ENCODE assay signal across 26 cellular contexts in the genomic region with DNA sequence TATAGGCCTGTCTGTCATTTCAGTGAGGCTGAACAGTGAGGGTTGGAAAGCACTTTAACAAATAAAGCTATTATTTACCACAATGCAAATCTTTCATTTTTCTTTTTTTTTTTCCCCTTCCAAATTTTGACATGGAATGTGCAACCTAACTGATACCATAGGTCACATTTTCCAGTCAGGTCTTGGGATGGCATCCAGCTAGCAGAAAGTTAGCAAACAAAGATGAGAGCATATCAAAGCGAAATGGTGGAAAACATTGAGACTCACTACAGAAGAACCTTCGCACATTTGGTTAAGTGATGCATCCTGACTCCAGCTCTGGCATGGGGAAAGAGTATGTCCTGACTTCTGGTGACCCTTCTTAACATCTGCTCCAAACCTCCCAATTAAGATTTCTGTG.
"Had no signal": no experiment of that assay in that cellular context is flagged by ENCODE, and none has a peak within 500 bp of the region (broad histone marks: within the 10 kb centered on the region; RNA-seq: fewer than 3 reads in every experiment).

No MANE protein-coding gene starts in this region.

- H3K4me1 Mint-ChIP-seq: activated B cell treated with CpG ODN at 0.5 μM for 24 hours; central memory CD8-positive, alpha-beta T cell had no signal

- H3K27ac ChIP-seq: brain microvascular endothelial cell, WERI-Rb-1 had no signal

- H3K36me3 ChIP-seq: brain microvascular endothelial cell, WERI-Rb-1 had no signal

- H3K4me3 Mint-ChIP-seq: activated B cell treated with CpG ODN at 0.5 μM for 24 hours; activated CD8-positive, alpha-beta T cell treated with anti-CD3 and anti-CD28 coated beads for 36 hours; activated naive CD8-positive, alpha-beta T cell; activated T-cell treated with anti-CD3 and anti-CD28 coated beads, Interleukin-2, amount 50 U/mL, for 4 hours; activated T-helper 17 cell treated with anti-CD3 and anti-CD28 coated beads, Interleukin-2, amount 50 U/mL, for 72 hours; central memory CD8-positive, alpha-beta T cell; T-helper 17 cell; T-helper 2 cell treated with Interferon-gamma antibody and Interleukin-4, amounts not matched to agents 5 μg/mL and 100 μg/mL, for 36 hours had no signal

- DNase-seq: activated B cell treated with CpG ODN at 0.5 μM for 24 hours; activated CD4-positive, alpha-beta T cell treated with anti-CD3 and anti-CD28 coated beads for 48 hours; activated CD4-positive, alpha-beta T cell treated with anti-CD3 and anti-CD28 coated beads, Interleukin-2, amount 50 U/mL, for 1 hour; activated CD4-positive, alpha-beta T cell treated with anti-CD3 and anti-CD28 coated beads, Interleukin-2, amount 50 U/mL, for 48 hours; activated CD8-positive, alpha-beta memory T cell treated with anti-CD3 and anti-CD28 coated beads for 24 hours; activated CD8-positive, alpha-beta T cell treated with anti-CD3 and anti-CD28 coated beads for 36 hours; activated effector memory CD4-positive, alpha-beta T cell treated with Interleukin-2 at 50 U/mL for 16 hours; activated gamma-delta T cell treated with Interleukin-2 at 50 U/mL for 16 hours; activated naive CD4-positive, alpha-beta T cell treated with anti-CD3 and anti-CD28 coated beads, Interleukin-2, amount 50 U/mL, for 16 hours; activated naive CD4-positive, alpha-beta T cell treated with Interleukin-2 at 50 U/mL for 16 hours; activated T-cell treated with anti-CD3 and anti-CD28 coated beads, Interleukin-2, amount 50 U/mL, for 4 hours; amniotic stem cell; anterior cingulate cortex; brain microvascular endothelial cell; cortex of kidney; dermis blood vessel endothelial cell; effector CD4-positive, alpha-beta T cell; foreskin fibroblast; T-helper 1 cell; T-helper 17 cell; T1000; WERI-Rb-1 had no signal

- H3K27ac Mint-ChIP-seq: activated B cell treated with CpG ODN at 0.5 μM for 24 hours; activated CD8-positive, alpha-beta T cell treated with anti-CD3 and anti-CD28 coated beads for 36 hours; activated naive CD8-positive, alpha-beta T cell; activated T-helper 17 cell treated with anti-CD3 and anti-CD28 coated beads, Interleukin-2, amount 50 U/mL, for 72 hours; T-helper 17 cell; T-helper 2 cell treated with Interferon-gamma antibody and Interleukin-4, amounts not matched to agents 5 μg/mL and 100 μg/mL, for 36 hours had no signal

- H3K9me3 Mint-ChIP-seq: activated B cell treated with CpG ODN at 0.5 μM for 24 hours; activated CD8-positive, alpha-beta T cell treated with anti-CD3 and anti-CD28 coated beads for 36 hours; activated T-cell treated with anti-CD3 and anti-CD28 coated beads, Interleukin-2, amount 50 U/mL, for 4 hours; activated T-helper 17 cell treated with anti-CD3 and anti-CD28 coated beads, Interleukin-2, amount 50 U/mL, for 72 hours; central memory CD8-positive, alpha-beta T cell; T-helper 2 cell treated with Interferon-gamma antibody and Interleukin-4, amounts not matched to agents 5 μg/mL and 100 μg/mL, for 36 hours had no signal

- H3K27me3 ChIP-seq: brain microvascular endothelial cell had no signal

- H3K27me3 Mint-ChIP-seq: activated B cell treated with CpG ODN at 0.5 μM for 24 hours; activated CD8-positive, alpha-beta T cell treated with anti-CD3 and anti-CD28 coated beads for 36 hours; activated naive CD8-positive, alpha-beta T cell; activated T-helper 17 cell treated with anti-CD3 and anti-CD28 coated beads, Interleukin-2, amount 50 U/mL, for 72 hours; central memory CD8-positive, alpha-beta T cell; T-helper 17 cell had no signal
